In the genomic region with DNA sequence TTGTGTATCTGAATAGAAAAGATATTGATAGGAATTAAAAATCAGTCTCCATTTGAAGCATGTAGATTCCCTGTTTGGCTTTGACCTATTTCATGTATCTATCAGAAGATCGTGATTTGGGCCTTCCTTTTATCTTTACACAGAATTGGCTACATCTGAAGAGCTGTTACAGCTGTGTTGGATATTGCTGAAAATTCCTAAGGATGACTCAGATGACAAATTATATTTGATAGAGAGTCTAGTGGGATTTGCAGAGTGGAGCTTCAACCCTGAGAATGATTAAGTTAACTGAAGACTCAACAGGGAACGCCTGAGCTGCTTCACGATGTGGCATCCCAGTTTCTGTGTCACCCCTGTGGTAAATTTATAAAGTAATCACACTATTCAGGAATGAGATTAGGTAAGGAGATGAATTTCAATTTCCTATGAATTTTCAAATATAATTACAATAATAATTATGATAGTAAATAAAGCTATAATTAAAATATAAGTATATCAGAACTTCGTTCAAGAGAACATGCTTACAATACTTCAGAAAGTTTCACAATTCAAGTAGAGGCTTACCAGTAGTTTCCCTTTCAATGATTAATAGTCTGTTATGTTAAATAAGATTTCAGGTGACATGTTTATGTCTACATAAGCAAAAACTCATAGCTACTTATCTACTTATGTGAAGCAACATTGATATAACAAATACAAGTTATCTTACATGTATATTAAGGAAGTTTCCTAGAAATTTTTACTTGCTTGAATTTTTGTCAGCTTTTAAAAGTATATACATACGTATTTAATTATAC, we compare ENCODE assay signal across 13 cellular contexts. TPM values are rescaled to one million over a fixed set of nuclear protein-coding genes. Genes with fewer than 3 reads are reported as not detected.
DNase-seq lines count a peak whose midpoint lies in the region; ATAC-seq, FAIRE-seq and TF ChIP-seq lines count a peak whose summit lies in the region.
"Had no signal": no experiment of that assay in that cellular context is flagged by ENCODE, and none has a peak within 500 bp of the region (broad histone marks: within the 10 kb centered on the region; RNA-seq: fewer than 3 reads in every experiment).

No MANE protein-coding gene starts in this region.

- H4K20me1 ChIP-seq in astrocyte (ENCODE audit: insufficient read depth, low read length), result no peaks in the 10 kb centered on the region

- TF ChIP-seq POLR2A in H54 (IDR thresholded peaks at IDR 0.05; ENCODE audit: low read depth, low read length), result no peak

- H3K79me2 ChIP-seq in astrocyte (ENCODE audit: insufficient read depth, low read length), result peaks cover 2% of the 10 kb centered on the region

- H2AFZ ChIP-seq in astrocyte (ENCODE audit: low read depth, low read length), result no peak overlapping the region

- in situ Hi-C loops in ACHN (cut with HindIII; ENCODE audit: low pct_ligation_motif_present, low pct_unique_long_range_greater_than_20kb, low sequenced_read_pairs), result no loop called here

- CTCF ChIA-PET in activated CD8-positive, alpha-beta T cell treated with anti-CD3 and anti-CD28 coated beads for 36 hours (lab: Charles Lee), result no interaction called here

- intact Hi-C loops in activated CD8-positive, alpha-beta T cell treated with anti-CD3 and anti-CD28 coated beads for 36 hours (cut with micrococcal nuclease), result no loop called here

- no peaks in the 10 kb centered on the region for H3K36me3 Mint-ChIP-seq in astrocyte (ENCODE audit: low read depth, unreplicated experiment)
- H3K36me3 Mint-ChIP-seq in activated CD8-positive, alpha-beta T cell treated with anti-CD3 and anti-CD28 coated beads for 36 hours (ENCODE audit: low read depth), result no peaks in the 10 kb centered on the region
- H3K36me3 Mint-ChIP-seq: activated naive CD4-positive, alpha-beta T cell treated with anti-CD3 and anti-CD28 coated beads, Interleukin-2, amount 50 U/mL, for 72 hours; naive B cell had no signal

- TF ChIP-seq CTCF in astrocyte (IDR thresholded peaks at IDR 0.05; ENCODE audit: insufficient read depth, low read depth, low read length), result no peak
- no peak for TF ChIP-seq CTCF in activated CD8-positive, alpha-beta T cell treated with anti-CD3 and anti-CD28 coated beads for 36 hours (IDR thresholded peaks at IDR 0.05)

- peak; percentile 52 for FAIRE-seq in H54 (lab: Jason Lieb, UNC)
- FAIRE-seq in astrocyte (lab: Jason Lieb, UNC), result no peak

- H3K4me1 ChIP-seq in astrocyte (ENCODE audit: insufficient read depth, low read length), result no peaks in the 10 kb centered on the region
- H3K4me1 ChIP-seq in subcutaneous abdominal adipose tissue (ENCODE audit: control insufficient read depth in 5 of 5, insufficient read depth in 5 of 5, low read length in 5 of 5), result peaks cover 5 to 56% (median 33%) of the 10 kb centered on the region in 5 donors

- H3K4me3 ChIP-seq in astrocyte (ENCODE audit: insufficient read depth, low read depth, low read length), result no peak overlapping the region
- H3K4me3 ChIP-seq in subcutaneous abdominal adipose tissue (ENCODE audit: low read depth in 1 of 5, low read length in 5 of 5), result peak overlapping the region in 2 of 5 donors; percentile 1 to 33

- ATAC-seq in activated CD8-positive, alpha-beta T cell treated with anti-CD3 and anti-CD28 coated beads for 36 hours, result no peak
- ATAC-seq: activated naive CD4-positive, alpha-beta T cell treated with anti-CD3 and anti-CD28 coated beads, Interleukin-2, amount 50 U/mL, for 72 hours had no signal

- H3K9ac ChIP-seq in astrocyte (ENCODE audit: low read length), result no peak overlapping the region
- H3K9ac ChIP-seq in subcutaneous abdominal adipose tissue (ENCODE audit: low read length in 5 of 5), result peak overlapping the region in 2 of 5 donors; percentile 13 to 68

- no peaks in the 10 kb centered on the region for H3K9me3 ChIP-seq in astrocyte (ENCODE audit: insufficient read depth, low read depth, low read length)
- H3K9me3 ChIP-seq in subcutaneous abdominal adipose tissue (ENCODE audit: control insufficient read depth in 5 of 5, low read length in 5 of 5), result no peaks in the 10 kb centered on the region

- DNase-seq in H54 (ENCODE audit: insufficient read length, low spot score), result no peak
- peak; percentile 88 for DNase-seq in astrocyte (ENCODE audit: low read depth)
- DNase-seq in hepatic stellate cell (ENCODE audit: low spot score), result peak; percentile 5
- no peak for DNase-seq in dermis blood vessel endothelial cell
- no peak for DNase-seq in activated CD4-positive, alpha-beta T cell treated with anti-CD3 and anti-CD28 coated beads for 1 hour
- no peak for DNase-seq in activated CD8-positive, alpha-beta T cell treated with anti-CD3 and anti-CD28 coated beads for 36 hours
- no peak for DNase-seq in ACHN
- DNase-seq: DMS 273 treated with DMSO at 0.1 percent for 48 hours, naive B cell, NCI-H146 had no signal

- POLR2A ChIA-PET in activated CD8-positive, alpha-beta T cell treated with anti-CD3 and anti-CD28 coated beads for 36 hours (lab: Charles Lee), result no interaction called here

- peaks cover 1% of the 10 kb centered on the region for H3K9me3 Mint-ChIP-seq in astrocyte (ENCODE audit: unreplicated experiment)
- H3K9me3 Mint-ChIP-seq in activated CD8-positive, alpha-beta T cell treated with anti-CD3 and anti-CD28 coated beads for 36 hours, result no peaks in the 10 kb centered on the region
- H3K9me3 Mint-ChIP-seq: activated naive CD4-positive, alpha-beta T cell treated with anti-CD3 and anti-CD28 coated beads, Interleukin-2, amount 50 U/mL, for 72 hours had no signal

- no peaks in the 10 kb centered on the region for H3K36me3 ChIP-seq in astrocyte (ENCODE audit: insufficient read depth, low read length)
- H3K36me3 ChIP-seq in subcutaneous abdominal adipose tissue (ENCODE audit: control insufficient read depth in 5 of 5, insufficient read depth in 5 of 5, low read length in 5 of 5), result no peaks in the 10 kb centered on the region

- H3K27me3 Mint-ChIP-seq in astrocyte (ENCODE audit: low read depth, unreplicated experiment), result no peaks in the 10 kb centered on the region
- peaks cover 3% of the 10 kb centered on the region for H3K27me3 Mint-ChIP-seq in activated CD8-positive, alpha-beta T cell treated with anti-CD3 and anti-CD28 coated beads for 36 hours
- H3K27me3 Mint-ChIP-seq: naive B cell had no signal

- no peak overlapping the region for H3K27ac ChIP-seq in astrocyte (ENCODE audit: low read depth, low read length)
- peak overlapping the region; percentile 99 for H3K27ac ChIP-seq in subcutaneous abdominal adipose tissue (ENCODE audit: low read depth, low read length)

- H3K27me3 ChIP-seq in astrocyte (ENCODE audit: insufficient read depth, low read length) (no peaks in the 10 kb centered on the region), subcutaneous abdominal adipose tissue (ENCODE audit: control insufficient read depth in 5 of 5, insufficient read depth in 4 of 5, low read length in 5 of 5) (no peaks in the 10 kb centered on the region)

- no peak overlapping the region for H3K4me2 ChIP-seq in astrocyte (ENCODE audit: low read length)

- peaks cover 15% of the 10 kb centered on the region for H3K4me1 Mint-ChIP-seq in astrocyte (ENCODE audit: low read depth, unreplicated experiment)
- H3K4me1 Mint-ChIP-seq in activated CD8-positive, alpha-beta T cell treated with anti-CD3 and anti-CD28 coated beads for 36 hours (ENCODE audit: low read depth), result peaks cover 3% of the 10 kb centered on the region
- H3K4me1 Mint-ChIP-seq: naive B cell had no signal

- no peak overlapping the region for H3K4me3 Mint-ChIP-seq in astrocyte (ENCODE audit: unreplicated experiment)
- H3K4me3 Mint-ChIP-seq in activated CD8-positive, alpha-beta T cell treated with anti-CD3 and anti-CD28 coated beads for 36 hours, result no peak overlapping the region
- H3K4me3 Mint-ChIP-seq: naive B cell had no signal

- H3K27ac Mint-ChIP-seq in astrocyte (ENCODE audit: unreplicated experiment), result no peak overlapping the region
- no peak overlapping the region for H3K27ac Mint-ChIP-seq in activated CD8-positive, alpha-beta T cell treated with anti-CD3 and anti-CD28 coated beads for 36 hours
- H3K27ac Mint-ChIP-seq: activated naive CD4-positive, alpha-beta T cell treated with anti-CD3 and anti-CD28 coated beads, Interleukin-2, amount 50 U/mL, for 72 hours; naive B cell had no signal

RNA-seq across cellular contexts. Expression of a gene that starts 4.7 kb away (rescaled TPM):
- total RNA-seq in astrocyte (350 and 458 TPM in 2 replicates), dermis blood vessel endothelial cell (4.2 and 10.9 TPM in 2 replicates)
- not detected for total RNA-seq in activated CD8-positive, alpha-beta T cell treated with anti-CD3 and anti-CD28 coated beads for 36 hours
- total RNA-seq: HT1080 had no signal

Comparison
In these comparisons a context has a peak if more than half of its experiments do, and no peak if none do; other contexts are left out.
1. DNase-seq: peak in astrocyte (single experiment) and hepatic stellate cell (single experiment); none in H54 (single experiment), dermis blood vessel endothelial cell (single experiment), activated CD4-positive, alpha-beta T cell treated with anti-CD3 and anti-CD28 coated beads for 1 hour (single experiment), activated CD8-positive, alpha-beta T cell treated with anti-CD3 and anti-CD28 coated beads for 36 hours (single experiment) and ACHN (single experiment).
2. RNA of a gene that starts 4.7 kb away (total RNA-seq): 350 to 458 TPM in astrocyte; 4.2 to 10.9 TPM in dermis blood vessel endothelial cell and not detected in activated CD8-positive, alpha-beta T cell treated with anti-CD3 and anti-CD28 coated beads for 36 hours; every median in the first group is over 10 times any median in the second.